ENCODE assay signal across 8 cellular contexts in the genomic region with DNA sequence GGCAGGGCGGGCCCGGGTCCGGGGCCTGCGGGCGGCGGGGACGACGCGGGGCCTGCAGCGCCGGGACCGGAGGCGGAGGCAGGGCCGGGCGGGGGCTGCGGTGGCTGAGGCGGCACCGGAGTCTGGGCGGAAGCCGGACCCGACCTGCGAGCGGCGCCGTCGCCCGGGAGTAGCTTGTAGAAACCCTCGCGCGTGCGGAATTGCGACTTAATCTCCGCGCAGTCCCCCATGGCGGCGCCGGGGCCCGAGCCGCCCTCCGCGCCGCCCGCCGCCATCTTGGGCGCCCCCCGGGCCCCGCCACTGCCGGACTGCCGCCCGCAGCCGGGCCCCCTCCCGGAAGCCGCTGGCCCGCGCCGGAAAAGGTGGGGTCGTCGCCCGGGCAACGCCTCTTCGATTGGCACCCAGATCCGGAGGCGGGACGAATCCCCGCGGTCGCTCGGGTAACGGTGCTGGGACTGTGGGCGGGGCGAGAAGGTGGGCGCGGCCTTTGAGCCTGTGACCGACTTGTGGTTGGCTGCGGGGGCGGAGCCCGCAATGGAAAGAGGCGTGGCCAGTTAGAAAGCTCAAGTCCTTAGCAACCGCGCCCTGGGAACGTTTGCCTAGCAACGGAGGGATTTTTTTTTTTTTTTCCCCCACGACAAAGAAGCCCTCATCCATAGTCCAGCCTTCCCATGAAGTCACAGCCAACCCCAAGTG. TPM values are rescaled to one million over a fixed set of nuclear protein-coding genes. Genes with fewer than 3 reads are reported as not detected.
DNase-seq lines count a peak whose midpoint lies in the region; ATAC-seq and TF ChIP-seq lines count a peak whose summit lies in the region.

A gene with protein sequence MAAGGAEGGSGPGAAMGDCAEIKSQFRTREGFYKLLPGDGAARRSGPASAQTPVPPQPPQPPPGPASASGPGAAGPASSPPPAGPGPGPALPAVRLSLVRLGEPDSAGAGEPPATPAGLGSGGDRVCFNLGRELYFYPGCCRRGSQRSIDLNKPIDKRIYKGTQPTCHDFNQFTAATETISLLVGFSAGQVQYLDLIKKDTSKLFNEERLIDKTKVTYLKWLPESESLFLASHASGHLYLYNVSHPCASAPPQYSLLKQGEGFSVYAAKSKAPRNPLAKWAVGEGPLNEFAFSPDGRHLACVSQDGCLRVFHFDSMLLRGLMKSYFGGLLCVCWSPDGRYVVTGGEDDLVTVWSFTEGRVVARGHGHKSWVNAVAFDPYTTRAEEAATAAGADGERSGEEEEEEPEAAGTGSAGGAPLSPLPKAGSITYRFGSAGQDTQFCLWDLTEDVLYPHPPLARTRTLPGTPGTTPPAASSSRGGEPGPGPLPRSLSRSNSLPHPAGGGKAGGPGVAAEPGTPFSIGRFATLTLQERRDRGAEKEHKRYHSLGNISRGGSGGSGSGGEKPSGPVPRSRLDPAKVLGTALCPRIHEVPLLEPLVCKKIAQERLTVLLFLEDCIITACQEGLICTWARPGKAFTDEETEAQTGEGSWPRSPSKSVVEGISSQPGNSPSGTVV (minus strand): TSS at position 364 of the 696 bp plus-strand sequence. CDS start 89 bp downstream, at position 275.

- DNase-seq in NCI-H1436 treated with DMSO at 0.1 percent for 48 hours (lab: John Stamatoyannopoulos, UW) = peak; percentile 93
- peak; percentile 95 for DNase-seq in amniotic epithelial cell (ENCODE audit: low read depth)
- DNase-seq in left cardiac atrium = peak; percentile 100
- DNase-seq in progenitor cell of endocrine pancreas (ENCODE audit: low spot score, unreplicated experiment) = peak; percentile 100
- DNase-seq in ureter (ENCODE audit: low spot score) = peak; percentile 100

- peak within 1 kb of the TSS; percentile 92 for H3K4me3 Mint-ChIP-seq in progenitor cell of endocrine pancreas (ENCODE audit: low read depth)

- H3K36me3 Mint-ChIP-seq in progenitor cell of endocrine pancreas (ENCODE audit: insufficient read depth) = peaks cover 12% of the 10 kb centered on the region

- H3K9me3 Mint-ChIP-seq in progenitor cell of endocrine pancreas (ENCODE audit: low read depth) = no peaks in the 10 kb centered on the region

- peak within 1 kb of the TSS; percentile 90 for H3K27ac Mint-ChIP-seq in progenitor cell of endocrine pancreas

- peak within 1 kb of the TSS; percentile 88 for H3K4me3 ChIP-seq in GM12875 (ENCODE audit: low read depth, low read length)

- intact Hi-C loops in T-helper 1 cell treated with Interleukin-12 subunit alpha and Interleukin-12 subunit beta and Interleukin-4 antibody, amounts not matched to agents 30 ng/mL and 1 ng/mL, for 36 hours (cut with micrococcal nuclease) = loop anchor here (1.0 to 5.0 kb wide), 8 partner anchors 13 to 920 kb away; a partner anchor contains a TSS
- intact Hi-C loops in left cardiac atrium (cut with DNase I) = no loop called here

- H3K27me3 Mint-ChIP-seq in progenitor cell of endocrine pancreas = peaks cover 4% of the 10 kb centered on the region

- peak; percentile 97 for ATAC-seq in HG02798 (IDR thresholded peaks at IDR 0.05; ENCODE audit: poor library complexity, unreplicated experiment)
- peak; percentile 97 to 99 for ATAC-seq in left cardiac atrium

- TF ChIP-seq CTCF in GM12875 (IDR thresholded peaks at IDR 0.05; ENCODE audit: borderline replicate concordance, insufficient read depth, low read depth, low read length) (no peak), progenitor cell of endocrine pancreas (IDR thresholded peaks at IDR 0.05; ENCODE audit: unreplicated experiment) (no peak)

- H3K4me1 Mint-ChIP-seq in progenitor cell of endocrine pancreas (ENCODE audit: low read depth) = peaks cover 19% of the 10 kb centered on the region

RNA-seq across cellular contexts. Expression of the gene that starts here (rescaled TPM):
- total RNA-seq in T-helper 1 cell treated with Interleukin-12 subunit alpha and Interleukin-12 subunit beta and Interleukin-4 antibody, amounts not matched to agents 30 ng/mL and 1 ng/mL, for 36 hours = 34.9 and 35.1 TPM in 2 replicates
- total RNA-seq in left cardiac atrium (10 to 100 TPM; 55.3 to 57.7 TPM), progenitor cell of endocrine pancreas (99.4 and 108 TPM in 2 replicates), ureter (64.2 TPM)

Comparison
In these comparisons a context has a peak if more than half of its experiments do, and no peak if none do; other contexts are left out.
1. Peak in every context shown above with its lines: DNase-seq, ATAC-seq and H3K4me3 ChIP-seq.